ENCODE assay signal across 1 cellular context in the genomic region with DNA sequence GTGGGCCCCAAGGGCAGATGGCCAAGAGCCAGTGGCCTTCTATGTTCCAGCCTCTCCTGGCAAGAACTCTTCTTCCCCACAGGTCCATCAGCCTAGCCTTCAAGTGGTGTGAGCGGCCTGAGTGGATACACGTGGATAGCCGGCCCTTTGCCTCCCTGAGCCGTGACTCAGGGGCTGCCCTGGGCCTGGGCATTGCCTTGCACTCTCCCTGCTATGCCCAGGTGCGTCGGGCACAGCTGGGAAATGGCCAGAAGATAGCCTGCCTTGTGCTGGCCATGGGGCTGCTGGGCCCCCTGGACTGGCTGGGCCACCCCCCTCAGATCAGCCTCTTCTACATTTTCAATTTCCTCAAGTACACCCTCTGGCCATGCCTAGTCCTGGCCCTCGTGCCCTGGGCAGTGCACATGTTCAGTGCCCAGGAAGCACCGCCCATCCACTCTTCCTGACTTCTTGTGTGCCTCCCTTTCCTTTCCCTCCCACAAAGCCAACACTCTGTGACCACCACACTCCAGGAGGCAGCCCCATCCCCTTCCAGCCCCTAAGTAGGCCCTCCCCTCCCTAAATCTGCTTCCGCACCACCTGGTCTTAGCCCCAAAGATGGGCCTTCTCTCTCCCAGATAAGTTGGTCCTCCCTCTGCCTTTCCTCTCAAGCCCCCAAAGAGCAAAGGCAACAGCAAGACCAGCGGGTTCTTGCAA.
TF ChIP-seq lines count a peak whose summit lies in the region.

No MANE protein-coding gene starts in this region.

TF ChIP-seq in WTC11, 78 proteins besides CTCF, POLR2A, EP300 and RAD21:
- TF ChIP-seq, protein P1, sequence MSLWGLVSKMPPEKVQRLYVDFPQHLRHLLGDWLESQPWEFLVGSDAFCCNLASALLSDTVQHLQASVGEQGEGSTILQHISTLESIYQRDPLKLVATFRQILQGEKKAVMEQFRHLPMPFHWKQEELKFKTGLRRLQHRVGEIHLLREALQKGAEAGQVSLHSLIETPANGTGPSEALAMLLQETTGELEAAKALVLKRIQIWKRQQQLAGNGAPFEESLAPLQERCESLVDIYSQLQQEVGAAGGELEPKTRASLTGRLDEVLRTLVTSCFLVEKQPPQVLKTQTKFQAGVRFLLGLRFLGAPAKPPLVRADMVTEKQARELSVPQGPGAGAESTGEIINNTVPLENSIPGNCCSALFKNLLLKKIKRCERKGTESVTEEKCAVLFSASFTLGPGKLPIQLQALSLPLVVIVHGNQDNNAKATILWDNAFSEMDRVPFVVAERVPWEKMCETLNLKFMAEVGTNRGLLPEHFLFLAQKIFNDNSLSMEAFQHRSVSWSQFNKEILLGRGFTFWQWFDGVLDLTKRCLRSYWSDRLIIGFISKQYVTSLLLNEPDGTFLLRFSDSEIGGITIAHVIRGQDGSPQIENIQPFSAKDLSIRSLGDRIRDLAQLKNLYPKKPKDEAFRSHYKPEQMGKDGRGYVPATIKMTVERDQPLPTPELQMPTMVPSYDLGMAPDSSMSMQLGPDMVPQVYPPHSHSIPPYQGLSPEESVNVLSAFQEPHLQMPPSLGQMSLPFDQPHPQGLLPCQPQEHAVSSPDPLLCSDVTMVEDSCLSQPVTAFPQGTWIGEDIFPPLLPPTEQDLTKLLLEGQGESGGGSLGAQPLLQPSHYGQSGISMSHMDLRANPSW (CRISPR knock-in tag; conservative IDR thresholded peaks at IDR 0.05; ENCODE audit: low read depth): no peak
